24 cellular contexts compared by ENCODE assay signal in the genomic region with DNA sequence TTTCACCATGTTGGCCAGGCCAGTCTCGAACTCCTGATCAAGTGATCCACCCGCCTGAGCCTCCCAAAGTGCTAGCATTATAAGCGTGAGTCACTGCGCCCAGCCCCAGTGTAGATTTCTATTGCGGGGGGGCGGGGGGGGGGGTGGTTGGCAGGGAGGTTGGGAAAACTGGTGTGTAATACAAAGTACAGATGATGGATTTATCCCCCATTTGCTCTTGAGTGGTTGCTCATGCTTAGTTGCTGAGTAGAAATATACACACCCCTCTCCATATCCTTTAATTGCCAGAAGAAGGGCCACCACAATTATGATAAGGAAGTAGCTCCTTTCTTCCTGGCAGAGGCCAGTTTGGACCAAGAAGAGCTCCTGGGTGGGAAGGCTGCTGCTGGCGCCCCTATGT. TPM values are rescaled to one million over a fixed set of nuclear protein-coding genes. Genes with fewer than 3 reads are reported as not detected.
DNase-seq lines count a peak whose midpoint lies in the region; ATAC-seq and TF ChIP-seq lines count a peak whose summit lies in the region.
"Had no signal": no experiment of that assay in that cellular context is flagged by ENCODE, and none has a peak within 500 bp of the region (broad histone marks: within the 10 kb centered on the region; RNA-seq: fewer than 3 reads in every experiment).

No MANE protein-coding gene starts in this region.

- no peak overlapping the region for H4K91ac ChIP-seq in mesenchymal stem cell (ENCODE audit: low read length)

- peak; percentile 70 for DNase-seq in HT1080 (ENCODE audit: low read depth)
- DNase-seq in amniotic epithelial cell (ENCODE audit: low read depth): peak; percentile 80
- DNase-seq in mesenchymal stem cell: peak; percentile 58
- DNase-seq in psoas muscle: no peak
- DNase-seq in NOMO-1 (lab: John Stamatoyannopoulos, UW; ENCODE audit: unreplicated experiment in 2 of 2): no peak
- DNase-seq in omental fat pad (ENCODE audit: low spot score): no peak
- DNase-seq in Caco-2: no peak
- DNase-seq: activated B cell treated with CpG ODN at 0.5 μM for 24 hours; activated CD8-positive, alpha-beta T cell treated with anti-CD3 and anti-CD28 coated beads, Interleukin-2, amount 10 ng/mL, durations not matched to agents 7 days and 5 days; activated T-cell treated with anti-CD3 and anti-CD28 coated beads, Interleukin-2, amount 50 U/mL, for 72 hours; colonic mucosa; left ventricle myocardium superior; NCI-H146; NCI-H2227 treated with DMSO at 0.1 percent for 48 hours; pancreas; SHP77; sigmoid colon; stimulated activated CD4-positive, alpha-beta T cell treated with anti-CD3 and anti-CD28 coated beads, Interleukin-1b, Interleukin-23, amount 100 ng/mL, for 48 hours; stomach; T-helper 2 cell had no signal

- H3K4me2 ChIP-seq in BLaER1 (peak overlapping the region; percentile 95), mesenchymal stem cell (ENCODE audit: low read length, poor library complexity, severe bottlenecking) (no peak overlapping the region)

- POLR2A ChIA-PET in Caco-2 (lab: Charles Lee): no interaction called here

- H2BK120ac ChIP-seq in mesenchymal stem cell (ENCODE audit: low read depth, low read length): no peak overlapping the region

- no peak overlapping the region; the same call in 1 of the 2 replicates for H3K27ac ChIP-seq in BLaER1
- H3K27ac ChIP-seq in mesenchymal stem cell (ENCODE audit: low read length, poor library complexity, severe bottlenecking): no peak overlapping the region
- H3K27ac ChIP-seq in psoas muscle: no peak overlapping the region
- H3K27ac ChIP-seq: colonic mucosa, pancreas, sigmoid colon, stomach had no signal

- no peak overlapping the region for H2AFZ ChIP-seq in mesenchymal stem cell (ENCODE audit: low read depth, low read length)

- H3K4me3 Mint-ChIP-seq in Caco-2 (ENCODE audit: unreplicated experiment): no peak overlapping the region
- H3K4me3 Mint-ChIP-seq: activated B cell treated with CpG ODN at 0.5 μM for 24 hours; activated CD8-positive, alpha-beta T cell treated with anti-CD3 and anti-CD28 coated beads, Interleukin-2, amount 10 ng/mL, durations not matched to agents 7 days and 5 days; activated T-cell treated with anti-CD3 and anti-CD28 coated beads, Interleukin-2, amount 50 U/mL, for 72 hours; B cell; brain had no signal

- H3K27me3 Mint-ChIP-seq in Caco-2 (ENCODE audit: insufficient read depth, unreplicated experiment): no peaks in the 10 kb centered on the region
- H3K27me3 Mint-ChIP-seq: activated B cell treated with CpG ODN at 0.5 μM for 24 hours, B cell, brain had no signal

- peaks cover 50% of the 10 kb centered on the region for H3K4me1 ChIP-seq in BLaER1
- peaks cover 34% of the 10 kb centered on the region for H3K4me1 ChIP-seq in mesenchymal stem cell (ENCODE audit: control insufficient read depth, insufficient read depth, low read depth, low read length)
- H3K4me1 ChIP-seq in psoas muscle: peaks cover 8% of the 10 kb centered on the region
- H3K4me1 ChIP-seq in Caco-2: no peaks in the 10 kb centered on the region
- H3K4me1 ChIP-seq: colonic mucosa, pancreas had no signal

- no peak overlapping the region for H4K8ac ChIP-seq in mesenchymal stem cell (ENCODE audit: low read length)

- H3K14ac ChIP-seq in mesenchymal stem cell (ENCODE audit: low read length in 2 of 2): no peak overlapping the region

- intact Hi-C loops in psoas muscle (cut with DNase I) (no loop called here), Caco-2 (cut with micrococcal nuclease; ENCODE audit: unreplicated experiment) (no loop called here)

- peaks cover 12% of the 10 kb centered on the region for H3K79me1 ChIP-seq in mesenchymal stem cell (replicated peaks; ENCODE audit: low read length, poor library complexity, severe bottlenecking)

- H2AK5ac ChIP-seq in mesenchymal stem cell (ENCODE audit: low read length, severe bottlenecking): peak overlapping the region; percentile 60

- H3K27me3 ChIP-seq in BLaER1 (no peaks in the 10 kb centered on the region), mesenchymal stem cell (ENCODE audit: control insufficient read depth in 1 of 2, insufficient read depth in 1 of 2, low read length in 2 of 2) (no peaks in the 10 kb centered on the region), psoas muscle (ENCODE audit: insufficient read depth in 3 of 3, low read length in 2 of 3) (no peaks in the 10 kb centered on the region), Caco-2 (replicated peaks; ENCODE audit: control insufficient read depth, insufficient read depth, low read length) (no peaks in the 10 kb centered on the region)
- H3K27me3 ChIP-seq: colonic mucosa, pancreas, sigmoid colon, stomach had no signal

- no peak overlapping the region for H2BK5ac ChIP-seq in mesenchymal stem cell (ENCODE audit: low read depth, low read length, poor library complexity, severe bottlenecking)

- H3K18ac ChIP-seq in mesenchymal stem cell (ENCODE audit: low read depth in 1 of 2, low read length in 2 of 2): no peak overlapping the region

- H3K36me3 ChIP-seq in BLaER1: peaks cover 65% of the 10 kb centered on the region
- peaks cover 5 to 28% of the 10 kb centered on the region in 2 experiments for H3K36me3 ChIP-seq in mesenchymal stem cell (ENCODE audit: control insufficient read depth in 1 of 2, insufficient read depth in 2 of 2, low read depth in 1 of 2, low read length in 2 of 2)
- H3K36me3 ChIP-seq in psoas muscle (ENCODE audit: insufficient read depth in 1 of 2, low read depth in 1 of 2): peaks cover 0 to 13% of the 10 kb centered on the region in 2 donors
- no peaks in the 10 kb centered on the region for H3K36me3 ChIP-seq in Caco-2 (ENCODE audit: control insufficient read depth, insufficient read depth, low read length)
- H3K36me3 ChIP-seq: colonic mucosa, pancreas had no signal

- no peaks in the 10 kb centered on the region for H3K4me1 Mint-ChIP-seq in Caco-2 (ENCODE audit: low read depth, unreplicated experiment)
- H3K4me1 Mint-ChIP-seq: activated B cell treated with CpG ODN at 0.5 μM for 24 hours, B cell had no signal

- H3K4ac ChIP-seq in mesenchymal stem cell (ENCODE audit: low read depth in 1 of 2, low read length in 2 of 2): peak overlapping the region in 1 of 2 experiments; percentile 37

- no peak overlapping the region for H2BK12ac ChIP-seq in mesenchymal stem cell (ENCODE audit: low read length in 2 of 2)

- H3K9me3 Mint-ChIP-seq in Caco-2 (ENCODE audit: unreplicated experiment): no peaks in the 10 kb centered on the region
- H3K9me3 Mint-ChIP-seq: activated B cell treated with CpG ODN at 0.5 μM for 24 hours; activated naive CD4-positive, alpha-beta T cell treated with anti-CD3 and anti-CD28 coated beads, Interleukin-2, amount 50 U/mL, for 72 hours; activated T-cell treated with anti-CD3 and anti-CD28 coated beads, Interleukin-2, amount 50 U/mL, for 72 hours; brain had no signal

- H4K20me1 ChIP-seq in BLaER1: peaks cover 67% of the 10 kb centered on the region

- no peak overlapping the region for H3K4me3 ChIP-seq in BLaER1
- H3K4me3 ChIP-seq in mesenchymal stem cell (ENCODE audit: insufficient read depth in 1 of 2, low read depth in 1 of 2, low read length in 2 of 2): no peak overlapping the region
- no peak overlapping the region for H3K4me3 ChIP-seq in psoas muscle
- H3K4me3 ChIP-seq in Caco-2 (ENCODE audit: low read depth, low read length): no peak overlapping the region
- H3K4me3 ChIP-seq: colonic mucosa, pancreas, sigmoid colon, stomach had no signal

- no peak for TF ChIP-seq CTCF in psoas muscle (IDR thresholded peaks at IDR 0.05)
- TF ChIP-seq CTCF in omental fat pad (IDR thresholded peaks at IDR 0.05): no peak
- TF ChIP-seq CTCF in Caco-2 (IDR thresholded peaks at IDR 0.05; ENCODE audit: insufficient read depth in 1 of 2, low read depth in 1 of 2, low read length in 1 of 2, severe bottlenecking in 1 of 2, unreplicated experiment in 1 of 2): no peak

- H3K9ac ChIP-seq in BLaER1: no peak overlapping the region
- peak overlapping the region; percentile 49 for H3K9ac ChIP-seq in mesenchymal stem cell (ENCODE audit: low read length)

- ATAC-seq in psoas muscle (no peak), omental fat pad (ENCODE audit: low FRiP score) (no peak)
- ATAC-seq: activated CD8-positive, alpha-beta T cell treated with anti-CD3 and anti-CD28 coated beads, Interleukin-2, amount 10 ng/mL, durations not matched to agents 7 days and 5 days; activated naive CD4-positive, alpha-beta T cell treated with anti-CD3 and anti-CD28 coated beads, Interleukin-2, amount 50 U/mL, for 72 hours; activated T-cell treated with anti-CD3 and anti-CD28 coated beads, Interleukin-2, amount 50 U/mL, for 72 hours; left ventricle myocardium superior; pancreas had no signal

- peaks cover 2% of the 10 kb centered on the region for H3K36me3 Mint-ChIP-seq in Caco-2 (ENCODE audit: insufficient read depth, unreplicated experiment)
- H3K36me3 Mint-ChIP-seq: activated naive CD4-positive, alpha-beta T cell treated with anti-CD3 and anti-CD28 coated beads, Interleukin-2, amount 50 U/mL, for 72 hours had no signal

- no peak overlapping the region for H3K23ac ChIP-seq in mesenchymal stem cell (ENCODE audit: low read length in 2 of 2)

- no peak overlapping the region for H2BK15ac ChIP-seq in mesenchymal stem cell (ENCODE audit: low read depth, poor library complexity, severe bottlenecking)

- 50% methylated on average over 5 of the region's 7 CpGs for WGBS in mesenchymal stem cell
- WGBS in psoas muscle, 3 donors: 86 to 92% (median 92%) methylated on average over 7 of the region's 7 CpGs

- CTCF ChIA-PET in Caco-2 (lab: Charles Lee): no interaction called here

- BruUV-seq in Caco-2 (replicated peaks; lab: Mats Ljungman, UMichigan): no TSS peak

- H3K27ac Mint-ChIP-seq in Caco-2 (ENCODE audit: unreplicated experiment): no peak overlapping the region
- H3K27ac Mint-ChIP-seq: activated B cell treated with CpG ODN at 0.5 μM for 24 hours; activated CD8-positive, alpha-beta T cell treated with anti-CD3 and anti-CD28 coated beads, Interleukin-2, amount 10 ng/mL, durations not matched to agents 7 days and 5 days; B cell had no signal

- no peaks in the 10 kb centered on the region for H3K9me3 ChIP-seq in BLaER1
- H3K9me3 ChIP-seq in mesenchymal stem cell (ENCODE audit: control insufficient read depth, low read length): no peaks in the 10 kb centered on the region
- H3K9me3 ChIP-seq in psoas muscle: no peaks in the 10 kb centered on the region
- H3K9me3 ChIP-seq in Caco-2: no peaks in the 10 kb centered on the region
- H3K9me3 ChIP-seq: colonic mucosa, pancreas, sigmoid colon, stomach had no signal

RNA-seq across cellular contexts. Expression of gene MRPL37, which starts 55.1 kb away (rescaled TPM):
- 135 and 158 TPM in 2 replicates for total RNA-seq in HT1080 (2014; rRNA removed; shearing (Covaris generic))
- polyA plus RNA-seq in HT1080 (2015; cell fraction: cytosol; rRNA removed): 116 and 126 TPM in 2 replicates
- polyA plus RNA-seq in HT1080 (2015; cell fraction: nucleus; rRNA removed): 65.8 and 68.7 TPM in 2 replicates
- polyA plus RNA-seq in mesenchymal stem cell (2013, experiment 1 of 2): 83.1 TPM
- 84.0 TPM for polyA plus RNA-seq in mesenchymal stem cell (2013, experiment 2 of 2)
- total RNA-seq in psoas muscle: 100 to 1,000 TPM in 3 of 4 donors, 10 to 100 TPM in 1; 89.6 to 109 (median 102) TPM
- 100 to 1,000 TPM in 1 of 3 donors, 10 to 100 TPM in 2; 68.9 to 100 (median 87.5) TPM for polyA plus RNA-seq in psoas muscle
- 10 to 100 TPM; 53.2 to 84.9 (median 56.9) TPM for total RNA-seq in omental fat pad
- 95.4 and 95.6 TPM in 2 replicates for total RNA-seq in Caco-2 (2022)

RNA-seq across cellular contexts. Expression of gene CYB5RL, which starts 55.2 kb away (rescaled TPM):
- total RNA-seq in HT1080 (2014; rRNA removed; shearing (Covaris generic)): 6.3 and 6.7 TPM in 2 replicates
- 3.5 and 3.8 TPM in 2 replicates for polyA plus RNA-seq in HT1080 (2015; cell fraction: cytosol; rRNA removed)
- 4.7 and 5.1 TPM in 2 replicates for polyA plus RNA-seq in HT1080 (2015; cell fraction: nucleus; rRNA removed)
- polyA plus RNA-seq in mesenchymal stem cell (2013, experiment 1 of 2): 4.3 TPM
- polyA plus RNA-seq in mesenchymal stem cell (2013, experiment 2 of 2): 3.4 TPM
- total RNA-seq in psoas muscle (1 to 10 TPM; 2.8 to 6.4 (median 3.3) TPM), omental fat pad (1 to 10 TPM; 3.1 to 7.1 (median 4.1) TPM), Caco-2 (2022) (10.0 and 10.8 TPM in 2 replicates)
- 1 to 10 TPM in 2 of 3 donors, under 1 TPM in 1; 0.89 to 3.4 (median 1.0) TPM for polyA plus RNA-seq in psoas muscle

Comparison
In these comparisons a context has a peak if more than half of its experiments do, and no peak if none do; other contexts are left out.
1. DNase-seq: peak in HT1080 (single experiment), amniotic epithelial cell (single experiment) and mesenchymal stem cell (single experiment); none in psoas muscle (0 of 2), NOMO-1 (0 of 2), omental fat pad (single experiment) and Caco-2 (0 of 2).